ENCODE assay signal across 13 cellular contexts in the genomic region with DNA sequence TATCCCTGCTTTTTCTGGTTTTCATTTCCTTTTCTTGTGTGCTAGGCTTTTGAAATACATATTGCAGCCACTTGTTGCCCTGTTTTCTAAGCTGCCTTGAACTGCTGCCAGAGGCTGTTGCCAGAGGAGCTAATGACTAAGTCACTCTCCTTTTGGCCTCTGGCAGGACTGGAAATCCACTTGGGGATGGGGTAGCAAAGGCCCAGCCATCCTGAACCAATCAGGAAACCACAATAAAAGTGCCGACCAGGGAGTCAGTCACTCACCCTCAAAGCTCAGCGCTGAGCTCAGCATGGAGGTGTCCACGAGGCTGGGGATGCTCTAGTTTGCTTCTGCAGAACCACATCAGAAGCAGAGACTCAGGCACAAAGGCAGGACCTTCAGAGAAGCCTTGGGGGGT.
DNase-seq lines count a peak whose midpoint lies in the region; ATAC-seq and TF ChIP-seq lines count a peak whose summit lies in the region.
"Had no signal": no experiment of that assay in that cellular context is flagged by ENCODE, and none has a peak within 500 bp of the region (broad histone marks: within the 10 kb centered on the region; RNA-seq: fewer than 3 reads in every experiment).

No MANE protein-coding gene starts in this region.

- ATAC-seq in GM21529 (IDR thresholded peaks at IDR 0.05; ENCODE audit: unreplicated experiment) (no peak), GM18867 (IDR thresholded peaks at IDR 0.05; ENCODE audit: unreplicated experiment) (no peak), HG02840 (IDR thresholded peaks at IDR 0.05; ENCODE audit: low FRiP score, unreplicated experiment) (no peak), HG02759 (IDR thresholded peaks at IDR 0.05; ENCODE audit: unreplicated experiment) (no peak)

- TF ChIP-seq CTCF in fibroblast of mammary gland (conservative IDR thresholded peaks at IDR 0.05; ENCODE audit: control insufficient read depth, insufficient read depth, low read depth, low read length) (no peak), ovary (IDR thresholded peaks at IDR 0.05) (no peak)

- DNase-seq in RPMI7951 (ENCODE audit: low read depth) (peak; percentile 100), fibroblast of mammary gland (ENCODE audit: low read depth) (peak; percentile 98), ovary (peak in 3 of 5 donors; percentile 16 to 41 (median 34))
- DNase-seq: activated CD4-positive, alpha-beta T cell treated with anti-CD3 and anti-CD28 coated beads, Interleukin-2, amount 50 U/mL, for 1 hour; erythroblast; NCI-H345; retina had no signal

- peaks cover 0 to 16% (median 6%) of the 10 kb centered on the region in 11 experiments; a peak in 7 of 22 replicates for H3K9me3 ChIP-seq in BLaER1 treated with 17β-estradiol and CSF1 and Interleukin-3, amounts not matched to agents 10 nM and 100 nM (replicated peaks in 1 of 11)
- no peaks in the 10 kb centered on the region for H3K9me3 ChIP-seq in ovary
- H3K9me3 ChIP-seq: SJSA1 had no signal

- intact Hi-C loops in ovary (cut with DNase I) = no loop called here

- H4K20me1 ChIP-seq in BLaER1 treated with 17β-estradiol and CSF1 and Interleukin-3, amounts not matched to agents 10 nM and 100 nM = no peaks in the 10 kb centered on the region

- no peak overlapping the region for H3K27ac ChIP-seq in BLaER1 treated with 17β-estradiol and CSF1 and Interleukin-3, amounts not matched to agents 10 nM and 100 nM
- no peak overlapping the region for H3K27ac ChIP-seq in ovary
- H3K27ac ChIP-seq: SJSA1 had no signal

- H3K4me2 ChIP-seq in BLaER1 treated with 17β-estradiol and CSF1 and Interleukin-3, amounts not matched to agents 10 nM and 100 nM = peak overlapping the region in 9 of 11 experiments; percentile 2 to 45 (median 31); a peak in 16 of 22 replicates

- no peak overlapping the region for H3K4me3 ChIP-seq in BLaER1 treated with 17β-estradiol and CSF1 and Interleukin-3, amounts not matched to agents 10 nM and 100 nM
- H3K4me3 ChIP-seq in fibroblast of mammary gland (ENCODE audit: control insufficient read depth, low read depth, low read length) (no peak overlapping the region), ovary (no peak overlapping the region)
- H3K4me3 ChIP-seq: SJSA1 had no signal

- peaks cover 0 to 9% (median 8%) of the 10 kb centered on the region in 10 experiments; a peak in 13 of 20 replicates for H3K4me1 ChIP-seq in BLaER1 treated with 17β-estradiol and CSF1 and Interleukin-3, amounts not matched to agents 10 nM and 100 nM
- no peaks in the 10 kb centered on the region for H3K4me1 ChIP-seq in ovary (ENCODE audit: insufficient read depth)
- H3K4me1 ChIP-seq: SJSA1 had no signal

- no peak for TF ChIP-seq POLR2A in ovary (IDR thresholded peaks at IDR 0.05)

- H3K27me3 ChIP-seq in BLaER1 treated with 17β-estradiol and CSF1 and Interleukin-3, amounts not matched to agents 10 nM and 100 nM = no peaks in the 10 kb centered on the region
- no peaks in the 10 kb centered on the region for H3K27me3 ChIP-seq in ovary
- H3K27me3 ChIP-seq: SJSA1 had no signal

- 7 to 19% (median 8%) methylated on average over 3 of the region's 3 CpGs for WGBS in ovary, 3 donors

- H3K9ac ChIP-seq in BLaER1 treated with 17β-estradiol and CSF1 and Interleukin-3, amounts not matched to agents 10 nM and 100 nM = no peak overlapping the region

- H3K36me3 ChIP-seq in BLaER1 treated with 17β-estradiol and CSF1 and Interleukin-3, amounts not matched to agents 10 nM and 100 nM = no peaks in the 10 kb centered on the region
- no peaks in the 10 kb centered on the region for H3K36me3 ChIP-seq in ovary
- H3K36me3 ChIP-seq: SJSA1 had no signal

- TF ChIP-seq EP300 in ovary (IDR thresholded peaks at IDR 0.05) = no peak

Comparison
In these comparisons a context has a peak if more than half of its experiments do, and no peak if none do; other contexts are left out.
1. DNase-seq: peak in every context shown above with its lines; median percentile 100 in RPMI7951; 98 in fibroblast of mammary gland; 34 in ovary.